Comparison of ENCODE assay signal across 1 cellular context in the genomic region with DNA sequence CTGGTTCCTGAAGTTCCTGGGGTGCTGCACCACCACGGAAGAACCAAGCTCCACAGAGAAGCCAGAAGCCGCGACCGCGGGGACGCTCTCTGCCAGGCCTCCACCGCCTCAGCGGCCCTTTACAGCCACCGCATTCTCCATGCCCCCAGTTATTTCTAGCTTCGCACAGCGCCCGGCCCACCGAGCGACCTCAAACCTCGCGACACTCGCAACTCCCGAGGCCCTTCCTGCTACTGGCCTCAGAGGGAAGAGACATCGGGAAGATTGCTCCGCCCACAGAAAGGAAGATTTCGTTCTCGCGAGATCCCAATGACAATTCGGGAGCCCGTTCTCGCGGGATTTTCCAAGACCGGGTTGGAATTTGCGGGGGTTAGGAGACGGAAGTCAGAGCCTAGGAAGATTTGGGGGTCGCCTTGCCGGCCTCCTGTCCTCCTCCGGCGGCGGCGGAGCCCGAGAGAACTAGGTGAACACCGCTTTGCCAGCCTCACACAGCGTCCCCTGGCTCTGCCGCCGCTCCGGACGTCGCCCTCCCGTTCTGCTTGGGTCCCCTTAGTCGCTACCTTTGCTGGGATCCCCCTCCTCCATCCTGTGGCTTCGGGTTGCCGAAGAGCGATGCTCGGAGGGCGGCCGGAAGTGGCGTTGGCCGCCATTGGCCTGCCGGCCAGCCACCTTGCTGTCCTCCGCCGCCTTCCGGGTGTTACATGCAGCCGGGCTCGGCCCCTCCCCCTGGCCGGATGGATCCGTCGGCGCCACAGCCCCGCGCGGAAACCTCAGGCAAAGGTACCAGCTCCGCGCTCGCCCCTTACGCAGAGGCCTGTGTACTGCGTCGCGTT.
TF ChIP-seq lines count a peak whose summit lies in the region.

A gene with protein sequence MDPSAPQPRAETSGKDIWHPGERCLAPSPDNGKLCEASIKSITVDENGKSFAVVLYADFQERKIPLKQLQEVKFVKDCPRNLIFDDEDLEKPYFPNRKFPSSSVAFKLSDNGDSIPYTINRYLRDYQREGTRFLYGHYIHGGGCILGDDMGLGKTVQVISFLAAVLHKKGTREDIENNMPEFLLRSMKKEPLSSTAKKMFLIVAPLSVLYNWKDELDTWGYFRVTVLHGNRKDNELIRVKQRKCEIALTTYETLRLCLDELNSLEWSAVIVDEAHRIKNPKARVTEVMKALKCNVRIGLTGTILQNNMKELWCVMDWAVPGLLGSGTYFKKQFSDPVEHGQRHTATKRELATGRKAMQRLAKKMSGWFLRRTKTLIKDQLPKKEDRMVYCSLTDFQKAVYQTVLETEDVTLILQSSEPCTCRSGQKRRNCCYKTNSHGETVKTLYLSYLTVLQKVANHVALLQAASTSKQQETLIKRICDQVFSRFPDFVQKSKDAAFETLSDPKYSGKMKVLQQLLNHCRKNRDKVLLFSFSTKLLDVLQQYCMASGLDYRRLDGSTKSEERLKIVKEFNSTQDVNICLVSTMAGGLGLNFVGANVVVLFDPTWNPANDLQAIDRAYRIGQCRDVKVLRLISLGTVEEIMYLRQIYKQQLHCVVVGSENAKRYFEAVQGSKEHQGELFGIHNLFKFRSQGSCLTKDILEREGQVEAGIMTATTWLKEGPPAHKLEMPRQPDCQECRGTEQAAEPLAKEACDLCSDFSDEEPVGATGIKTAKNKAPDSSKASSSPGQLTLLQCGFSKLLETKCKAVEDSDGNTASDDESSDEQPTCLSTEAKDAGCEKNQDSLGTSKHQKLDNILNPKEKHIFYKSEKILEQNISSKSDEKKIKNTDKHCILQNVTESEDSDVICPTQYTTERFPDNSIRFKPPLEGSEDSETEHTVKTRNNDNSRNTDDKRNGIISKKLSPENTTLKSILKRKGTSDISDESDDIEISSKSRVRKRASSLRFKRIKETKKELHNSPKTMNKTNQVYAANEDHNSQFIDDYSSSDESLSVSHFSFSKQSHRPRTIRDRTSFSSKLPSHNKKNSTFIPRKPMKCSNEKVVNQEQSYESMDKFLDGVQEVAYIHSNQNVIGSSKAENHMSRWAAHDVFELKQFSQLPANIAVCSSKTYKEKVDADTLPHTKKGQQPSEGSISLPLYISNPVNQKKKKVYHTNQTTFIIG (N-terminal part only) (plus strand): TSS at position 387 of the 833 bp plus-strand sequence. CDS start 348 bp downstream, at position 735.

TF ChIP-seq in HepG2, 621 proteins besides CTCF, POLR2A, EP300 and RAD21 (continued from another document and continues in another):
- TF ChIP-seq, protein P1, sequence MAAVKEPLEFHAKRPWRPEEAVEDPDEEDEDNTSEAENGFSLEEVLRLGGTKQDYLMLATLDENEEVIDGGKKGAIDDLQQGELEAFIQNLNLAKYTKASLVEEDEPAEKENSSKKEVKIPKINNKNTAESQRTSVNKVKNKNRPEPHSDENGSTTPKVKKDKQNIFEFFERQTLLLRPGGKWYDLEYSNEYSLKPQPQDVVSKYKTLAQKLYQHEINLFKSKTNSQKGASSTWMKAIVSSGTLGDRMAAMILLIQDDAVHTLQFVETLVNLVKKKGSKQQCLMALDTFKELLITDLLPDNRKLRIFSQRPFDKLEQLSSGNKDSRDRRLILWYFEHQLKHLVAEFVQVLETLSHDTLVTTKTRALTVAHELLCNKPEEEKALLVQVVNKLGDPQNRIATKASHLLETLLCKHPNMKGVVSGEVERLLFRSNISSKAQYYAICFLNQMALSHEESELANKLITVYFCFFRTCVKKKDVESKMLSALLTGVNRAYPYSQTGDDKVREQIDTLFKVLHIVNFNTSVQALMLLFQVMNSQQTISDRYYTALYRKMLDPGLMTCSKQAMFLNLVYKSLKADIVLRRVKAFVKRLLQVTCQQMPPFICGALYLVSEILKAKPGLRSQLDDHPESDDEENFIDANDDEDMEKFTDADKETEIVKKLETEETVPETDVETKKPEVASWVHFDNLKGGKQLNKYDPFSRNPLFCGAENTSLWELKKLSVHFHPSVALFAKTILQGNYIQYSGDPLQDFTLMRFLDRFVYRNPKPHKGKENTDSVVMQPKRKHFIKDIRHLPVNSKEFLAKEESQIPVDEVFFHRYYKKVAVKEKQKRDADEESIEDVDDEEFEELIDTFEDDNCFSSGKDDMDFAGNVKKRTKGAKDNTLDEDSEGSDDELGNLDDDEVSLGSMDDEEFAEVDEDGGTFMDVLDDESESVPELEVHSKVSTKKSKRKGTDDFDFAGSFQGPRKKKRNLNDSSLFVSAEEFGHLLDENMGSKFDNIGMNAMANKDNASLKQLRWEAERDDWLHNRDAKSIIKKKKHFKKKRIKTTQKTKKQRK (IDR thresholded peaks at IDR 0.05; ENCODE audit: low read length): no peak
- 0 out of 2 replicates have a peak, but pooled peaks have one; percentile 32 for TF ChIP-seq ZNF7 (CRISPR knock-in tag; IDR thresholded peaks at IDR 0.05)
- TF ChIP-seq, protein P2, sequence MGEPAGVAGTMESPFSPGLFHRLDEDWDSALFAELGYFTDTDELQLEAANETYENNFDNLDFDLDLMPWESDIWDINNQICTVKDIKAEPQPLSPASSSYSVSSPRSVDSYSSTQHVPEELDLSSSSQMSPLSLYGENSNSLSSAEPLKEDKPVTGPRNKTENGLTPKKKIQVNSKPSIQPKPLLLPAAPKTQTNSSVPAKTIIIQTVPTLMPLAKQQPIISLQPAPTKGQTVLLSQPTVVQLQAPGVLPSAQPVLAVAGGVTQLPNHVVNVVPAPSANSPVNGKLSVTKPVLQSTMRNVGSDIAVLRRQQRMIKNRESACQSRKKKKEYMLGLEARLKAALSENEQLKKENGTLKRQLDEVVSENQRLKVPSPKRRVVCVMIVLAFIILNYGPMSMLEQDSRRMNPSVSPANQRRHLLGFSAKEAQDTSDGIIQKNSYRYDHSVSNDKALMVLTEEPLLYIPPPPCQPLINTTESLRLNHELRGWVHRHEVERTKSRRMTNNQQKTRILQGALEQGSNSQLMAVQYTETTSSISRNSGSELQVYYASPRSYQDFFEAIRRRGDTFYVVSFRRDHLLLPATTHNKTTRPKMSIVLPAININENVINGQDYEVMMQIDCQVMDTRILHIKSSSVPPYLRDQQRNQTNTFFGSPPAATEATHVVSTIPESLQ (CRISPR knock-in tag; conservative IDR thresholded peaks at IDR 0.05): no peak
- TF ChIP-seq RBM39 (IDR thresholded peaks at IDR 0.05; ENCODE audit: low read depth, low read length, poor library complexity, severe bottlenecking): peak; percentile 92
- TF ChIP-seq, protein P3, sequence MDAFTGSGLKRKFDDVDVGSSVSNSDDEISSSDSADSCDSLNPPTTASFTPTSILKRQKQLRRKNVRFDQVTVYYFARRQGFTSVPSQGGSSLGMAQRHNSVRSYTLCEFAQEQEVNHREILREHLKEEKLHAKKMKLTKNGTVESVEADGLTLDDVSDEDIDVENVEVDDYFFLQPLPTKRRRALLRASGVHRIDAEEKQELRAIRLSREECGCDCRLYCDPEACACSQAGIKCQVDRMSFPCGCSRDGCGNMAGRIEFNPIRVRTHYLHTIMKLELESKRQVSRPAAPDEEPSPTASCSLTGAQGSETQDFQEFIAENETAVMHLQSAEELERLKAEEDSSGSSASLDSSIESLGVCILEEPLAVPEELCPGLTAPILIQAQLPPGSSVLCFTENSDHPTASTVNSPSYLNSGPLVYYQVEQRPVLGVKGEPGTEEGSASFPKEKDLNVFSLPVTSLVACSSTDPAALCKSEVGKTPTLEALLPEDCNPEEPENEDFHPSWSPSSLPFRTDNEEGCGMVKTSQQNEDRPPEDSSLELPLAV (CRISPR knock-in tag; conservative IDR thresholded peaks at IDR 0.05; ENCODE audit: low read depth): no peak
- peak; percentile 82 for TF ChIP-seq ZNF20 (CRISPR knock-in tag; IDR thresholded peaks at IDR 0.05)
- TF ChIP-seq, protein P4, sequence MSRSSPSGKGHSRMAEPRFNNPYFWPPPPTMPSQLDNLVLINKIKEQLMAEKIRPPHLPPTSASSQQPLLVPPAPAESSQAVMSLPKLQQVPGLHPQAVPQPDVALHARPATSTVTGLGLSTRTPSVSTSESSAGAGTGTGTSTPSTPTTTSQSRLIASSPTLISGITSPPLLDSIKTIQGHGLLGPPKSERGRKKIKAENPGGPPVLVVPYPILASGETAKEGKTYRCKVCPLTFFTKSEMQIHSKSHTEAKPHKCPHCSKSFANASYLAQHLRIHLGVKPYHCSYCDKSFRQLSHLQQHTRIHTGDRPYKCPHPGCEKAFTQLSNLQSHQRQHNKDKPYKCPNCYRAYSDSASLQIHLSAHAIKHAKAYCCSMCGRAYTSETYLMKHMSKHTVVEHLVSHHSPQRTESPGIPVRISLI (CRISPR knock-in tag; IDR thresholded peaks at IDR 0.05; ENCODE audit: borderline replicate concordance): 0 out of 2 replicates have a peak, but pooled peaks have one; percentile 65
- TF ChIP-seq JUNB (CRISPR knock-in tag; IDR thresholded peaks at IDR 0.05; ENCODE audit: borderline replicate concordance): no peak
- 0 out of 2 replicates have a peak, but pooled peaks have one; percentile 5 for TF ChIP-seq MTF1 (CRISPR knock-in tag; IDR thresholded peaks at IDR 0.05)
- TF ChIP-seq ZNF577 (CRISPR knock-in tag; IDR thresholded peaks at IDR 0.05; ENCODE audit: borderline replicate concordance, low read depth): no peak
- peak; percentile 87 for TF ChIP-seq ZFY (CRISPR knock-in tag; IDR thresholded peaks at IDR 0.05)
- TF ChIP-seq, protein P5, sequence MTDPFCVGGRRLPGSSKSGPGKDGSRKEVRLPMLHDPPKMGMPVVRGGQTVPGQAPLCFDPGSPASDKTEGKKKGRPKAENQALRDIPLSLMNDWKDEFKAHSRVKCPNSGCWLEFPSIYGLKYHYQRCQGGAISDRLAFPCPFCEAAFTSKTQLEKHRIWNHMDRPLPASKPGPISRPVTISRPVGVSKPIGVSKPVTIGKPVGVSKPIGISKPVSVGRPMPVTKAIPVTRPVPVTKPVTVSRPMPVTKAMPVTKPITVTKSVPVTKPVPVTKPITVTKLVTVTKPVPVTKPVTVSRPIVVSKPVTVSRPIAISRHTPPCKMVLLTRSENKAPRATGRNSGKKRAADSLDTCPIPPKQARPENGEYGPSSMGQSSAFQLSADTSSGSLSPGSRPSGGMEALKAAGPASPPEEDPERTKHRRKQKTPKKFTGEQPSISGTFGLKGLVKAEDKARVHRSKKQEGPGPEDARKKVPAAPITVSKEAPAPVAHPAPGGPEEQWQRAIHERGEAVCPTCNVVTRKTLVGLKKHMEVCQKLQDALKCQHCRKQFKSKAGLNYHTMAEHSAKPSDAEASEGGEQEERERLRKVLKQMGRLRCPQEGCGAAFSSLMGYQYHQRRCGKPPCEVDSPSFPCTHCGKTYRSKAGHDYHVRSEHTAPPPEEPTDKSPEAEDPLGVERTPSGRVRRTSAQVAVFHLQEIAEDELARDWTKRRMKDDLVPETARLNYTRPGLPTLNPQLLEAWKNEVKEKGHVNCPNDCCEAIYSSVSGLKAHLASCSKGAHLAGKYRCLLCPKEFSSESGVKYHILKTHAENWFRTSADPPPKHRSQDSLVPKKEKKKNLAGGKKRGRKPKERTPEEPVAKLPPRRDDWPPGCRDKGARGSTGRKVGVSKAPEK (CRISPR knock-in tag; IDR thresholded peaks at IDR 0.05; ENCODE audit: borderline replicate concordance): no peak
- no peak for TF ChIP-seq SOX13 (IDR thresholded peaks at IDR 0.05)
- TF ChIP-seq SOX13 (CRISPR knock-in tag; conservative IDR thresholded peaks at IDR 0.05 in 1 of 2, IDR thresholded peaks at IDR 0.05 in 1 of 2): no peak; a peak in 1 of 4 replicates
- no peak for TF ChIP-seq HMG20B (CRISPR knock-in tag; conservative IDR thresholded peaks at IDR 0.05)
- TF ChIP-seq KDM6A (CRISPR knock-in tag; IDR thresholded peaks at IDR 0.05; ENCODE audit: low read depth): no peak
- TF ChIP-seq, protein P6, sequence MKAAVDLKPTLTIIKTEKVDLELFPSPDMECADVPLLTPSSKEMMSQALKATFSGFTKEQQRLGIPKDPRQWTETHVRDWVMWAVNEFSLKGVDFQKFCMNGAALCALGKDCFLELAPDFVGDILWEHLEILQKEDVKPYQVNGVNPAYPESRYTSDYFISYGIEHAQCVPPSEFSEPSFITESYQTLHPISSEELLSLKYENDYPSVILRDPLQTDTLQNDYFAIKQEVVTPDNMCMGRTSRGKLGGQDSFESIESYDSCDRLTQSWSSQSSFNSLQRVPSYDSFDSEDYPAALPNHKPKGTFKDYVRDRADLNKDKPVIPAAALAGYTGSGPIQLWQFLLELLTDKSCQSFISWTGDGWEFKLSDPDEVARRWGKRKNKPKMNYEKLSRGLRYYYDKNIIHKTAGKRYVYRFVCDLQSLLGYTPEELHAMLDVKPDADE (CRISPR knock-in tag; IDR thresholded peaks at IDR 0.05): peak; percentile 77; the same call in 1 of the 2 replicates
- TF ChIP-seq BCL6 (CRISPR knock-in tag; IDR thresholded peaks at IDR 0.05): peak; percentile 64; the same call in 1 of the 2 replicates
- 0 out of 2 replicates have a peak, but pooled peaks have one; percentile 3 for TF ChIP-seq TCF7 (IDR thresholded peaks at IDR 0.05; ENCODE audit: low read depth)
- TF ChIP-seq, protein P7, sequence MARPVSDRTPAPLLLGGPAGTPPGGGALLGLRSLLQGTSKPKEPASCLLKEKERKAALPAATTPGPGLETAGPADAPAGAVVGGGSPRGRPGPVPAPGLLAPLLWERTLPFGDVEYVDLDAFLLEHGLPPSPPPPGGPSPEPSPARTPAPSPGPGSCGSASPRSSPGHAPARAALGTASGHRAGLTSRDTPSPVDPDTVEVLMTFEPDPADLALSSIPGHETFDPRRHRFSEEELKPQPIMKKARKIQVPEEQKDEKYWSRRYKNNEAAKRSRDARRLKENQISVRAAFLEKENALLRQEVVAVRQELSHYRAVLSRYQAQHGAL (CRISPR knock-in tag; IDR thresholded peaks at IDR 0.05; ENCODE audit: not compliant biosample characterization): no peak
- TF ChIP-seq, protein P8, sequence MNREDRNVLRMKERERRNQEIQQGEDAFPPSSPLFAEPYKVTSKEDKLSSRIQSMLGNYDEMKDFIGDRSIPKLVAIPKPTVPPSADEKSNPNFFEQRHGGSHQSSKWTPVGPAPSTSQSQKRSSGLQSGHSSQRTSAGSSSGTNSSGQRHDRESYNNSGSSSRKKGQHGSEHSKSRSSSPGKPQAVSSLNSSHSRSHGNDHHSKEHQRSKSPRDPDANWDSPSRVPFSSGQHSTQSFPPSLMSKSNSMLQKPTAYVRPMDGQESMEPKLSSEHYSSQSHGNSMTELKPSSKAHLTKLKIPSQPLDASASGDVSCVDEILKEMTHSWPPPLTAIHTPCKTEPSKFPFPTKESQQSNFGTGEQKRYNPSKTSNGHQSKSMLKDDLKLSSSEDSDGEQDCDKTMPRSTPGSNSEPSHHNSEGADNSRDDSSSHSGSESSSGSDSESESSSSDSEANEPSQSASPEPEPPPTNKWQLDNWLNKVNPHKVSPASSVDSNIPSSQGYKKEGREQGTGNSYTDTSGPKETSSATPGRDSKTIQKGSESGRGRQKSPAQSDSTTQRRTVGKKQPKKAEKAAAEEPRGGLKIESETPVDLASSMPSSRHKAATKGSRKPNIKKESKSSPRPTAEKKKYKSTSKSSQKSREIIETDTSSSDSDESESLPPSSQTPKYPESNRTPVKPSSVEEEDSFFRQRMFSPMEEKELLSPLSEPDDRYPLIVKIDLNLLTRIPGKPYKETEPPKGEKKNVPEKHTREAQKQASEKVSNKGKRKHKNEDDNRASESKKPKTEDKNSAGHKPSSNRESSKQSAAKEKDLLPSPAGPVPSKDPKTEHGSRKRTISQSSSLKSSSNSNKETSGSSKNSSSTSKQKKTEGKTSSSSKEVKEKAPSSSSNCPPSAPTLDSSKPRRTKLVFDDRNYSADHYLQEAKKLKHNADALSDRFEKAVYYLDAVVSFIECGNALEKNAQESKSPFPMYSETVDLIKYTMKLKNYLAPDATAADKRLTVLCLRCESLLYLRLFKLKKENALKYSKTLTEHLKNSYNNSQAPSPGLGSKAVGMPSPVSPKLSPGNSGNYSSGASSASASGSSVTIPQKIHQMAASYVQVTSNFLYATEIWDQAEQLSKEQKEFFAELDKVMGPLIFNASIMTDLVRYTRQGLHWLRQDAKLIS (CRISPR knock-in tag; IDR thresholded peaks at IDR 0.05): no peak
- TF ChIP-seq HOXA7 (CRISPR knock-in tag; IDR thresholded peaks at IDR 0.05): peak; percentile 59; the same call in 1 of the 2 replicates
- no peak for TF ChIP-seq ZNF737 (CRISPR knock-in tag; IDR thresholded peaks at IDR 0.05; ENCODE audit: borderline replicate concordance)
- 0 out of 2 replicates have a peak, but pooled peaks have one; percentile 51 for TF ChIP-seq NPAS2 (CRISPR knock-in tag; IDR thresholded peaks at IDR 0.05; ENCODE audit: borderline replicate concordance)
- peak; percentile 89 for TF ChIP-seq POLR2G (IDR thresholded peaks at IDR 0.05; ENCODE audit: low read depth, low read length)
